In the genomic region with DNA sequence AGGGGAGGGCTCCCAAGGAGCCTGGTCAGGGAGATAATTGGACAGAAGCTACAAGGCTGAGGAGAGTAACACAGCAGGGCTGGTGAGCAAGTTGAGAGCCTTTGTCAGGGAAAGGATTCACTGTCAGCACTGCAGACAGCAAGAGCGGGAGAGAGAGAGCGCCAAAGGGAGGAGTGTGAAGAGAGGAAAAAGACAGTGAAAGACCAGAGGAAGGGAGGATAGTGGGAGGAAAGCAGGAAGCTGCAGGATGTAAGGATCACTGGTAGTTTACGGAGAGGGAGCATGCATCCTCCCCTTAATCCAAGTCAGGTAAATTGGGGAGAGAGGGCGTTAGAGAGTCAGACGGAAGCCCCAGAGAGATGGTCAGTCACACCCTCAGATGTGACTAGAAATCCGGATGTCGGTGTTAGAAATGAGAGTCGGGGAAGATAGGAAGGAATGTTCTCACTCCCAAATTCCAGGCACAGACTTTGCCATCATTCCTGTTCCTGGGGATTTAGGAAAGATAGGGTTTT, we compare ENCODE assay signal across 1 cellular context.
A peak's percentile ranks its signal among the peaks of the same experiment; 100 is the strongest.
TF ChIP-seq lines count a peak whose summit lies in the region.

No MANE protein-coding gene starts in this region.

TF ChIP-seq in H1, 55 proteins besides CTCF, POLR2A, EP300 and RAD21:
- TF ChIP-seq, protein P1, sequence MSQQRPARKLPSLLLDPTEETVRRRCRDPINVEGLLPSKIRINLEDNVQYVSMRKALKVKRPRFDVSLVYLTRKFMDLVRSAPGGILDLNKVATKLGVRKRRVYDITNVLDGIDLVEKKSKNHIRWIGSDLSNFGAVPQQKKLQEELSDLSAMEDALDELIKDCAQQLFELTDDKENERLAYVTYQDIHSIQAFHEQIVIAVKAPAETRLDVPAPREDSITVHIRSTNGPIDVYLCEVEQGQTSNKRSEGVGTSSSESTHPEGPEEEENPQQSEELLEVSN (IDR thresholded peaks at IDR 0.05) = peak; percentile 55; the same call in 1 of the 2 replicates
- no peak for TF ChIP-seq FOSL1 (IDR thresholded peaks at IDR 0.05; ENCODE audit: insufficient read depth, low read depth, low read length)
